Comparison of ENCODE assay signal across 17 cellular contexts in genomic region chr22:25027552-25027951, GRCh38.
DNase-seq lines count a peak whose midpoint lies in the region; ATAC-seq, FAIRE-seq and TF ChIP-seq lines count a peak whose summit lies in the region.
"Had no signal": no experiment of that assay in that cellular context is flagged by ENCODE, and none has a peak within 500 bp of the region (broad histone marks: within the 10 kb centered on the region; RNA-seq: fewer than 3 reads in every experiment).

No MANE protein-coding gene starts in this region.

- BruUV-seq in MCF 10A (replicated peaks; lab: Mats Ljungman, UMichigan): no TSS peak

- H3K4me1 ChIP-seq in cardiac muscle cell (ENCODE audit: low read depth) (peaks cover 53% of the 10 kb centered on the region), prostate gland (replicated peaks) (peaks cover 10% of the 10 kb centered on the region), pancreas (peaks cover 0 to 3% (median 0%) of the 10 kb centered on the region in 3 donors)

- intact Hi-C loops in MCF 10A (cut with micrococcal nuclease) (loop anchor here (5.0 kb wide), 1 partner anchor 35 kb away; no protein-coding TSS in a partner anchor), prostate gland (cut with DNase I) (no loop called here), pancreas (cut with DNase I) (no loop called here)

- no peaks in the 10 kb centered on the region for H3K9me3 Mint-ChIP-seq in MCF 10A (ENCODE audit: unreplicated experiment)
- no peaks in the 10 kb centered on the region for H3K9me3 Mint-ChIP-seq in nephron progenitor cell
- H3K9me3 Mint-ChIP-seq: activated naive CD8-positive, alpha-beta T cell treated with anti-CD3 and anti-CD28 coated beads, Interleukin-2, amount 10 ng/mL, durations not matched to agents 7 days and 5 days; dendritic cell treated with granulocyte-macrophage colony-stimulating factor and Interleukin-4, amounts not matched to agents 40 ng/mL and 50 ng/mL, for 4 days had no signal

- H3K27me3 ChIP-seq in cardiac muscle cell (no peaks in the 10 kb centered on the region), prostate gland (replicated peaks; ENCODE audit: insufficient read depth) (no peaks in the 10 kb centered on the region), pancreas (no peaks in the 10 kb centered on the region)
- H3K27me3 ChIP-seq: neutrophil had no signal

- H3K9me3 ChIP-seq in cardiac muscle cell (ENCODE audit: low read depth) (no peaks in the 10 kb centered on the region), prostate gland (no peaks in the 10 kb centered on the region), pancreas (no peaks in the 10 kb centered on the region)
- H3K9me3 ChIP-seq: neutrophil had no signal

- H3K27ac Mint-ChIP-seq in MCF 10A (ENCODE audit: low read depth, unreplicated experiment) (peak overlapping the region; percentile 79), nephron progenitor cell (peak overlapping the region; percentile 79)
- H3K27ac Mint-ChIP-seq: activated naive CD8-positive, alpha-beta T cell treated with anti-CD3 and anti-CD28 coated beads, Interleukin-2, amount 10 ng/mL, durations not matched to agents 7 days and 5 days; dendritic cell treated with granulocyte-macrophage colony-stimulating factor and Interleukin-4, amounts not matched to agents 40 ng/mL and 50 ng/mL, for 4 days had no signal

- DNase-seq in HPDE6-E6E7 (ENCODE audit: extremely low spot score): peak; percentile 58
- DNase-seq in MCF 10A (ENCODE audit: unreplicated experiment): peak; percentile 40
- DNase-seq in cardiac muscle cell (ENCODE audit: low read depth in 1 of 2, low spot score in 1 of 2): peak; percentile 25 to 73
- no peak for DNase-seq in nephron progenitor cell
- no peak for DNase-seq in Kasumi-1 (lab: John Stamatoyannopoulos, UW)
- DNase-seq in prostate gland (ENCODE audit: low spot score): no peak
- no peak for DNase-seq in pancreas
- DNase-seq: activated naive CD8-positive, alpha-beta T cell treated with anti-CD3 and anti-CD28 coated beads, Interleukin-2, amount 10 ng/mL, durations not matched to agents 7 days and 5 days; activated T-cell treated with anti-CD3 and anti-CD28 coated beads for 4 hours; COR-L47; NCI-H1417 had no signal

- TF ChIP-seq CTCF in MCF 10A (IDR thresholded peaks at IDR 0.05; ENCODE audit: unreplicated experiment) (no peak), cardiac muscle cell (IDR thresholded peaks at IDR 0.05; ENCODE audit: low read depth, low read length) (no peak), nephron progenitor cell (IDR thresholded peaks at IDR 0.05) (no peak), prostate gland (IDR thresholded peaks at IDR 0.05) (no peak), pancreas (IDR thresholded peaks at IDR 0.05) (no peak)

- H3K27ac ChIP-seq in cardiac muscle cell (peak overlapping the region; percentile 96), prostate gland (peak overlapping the region in 1 of 2 donors; percentile 56), pancreas (no peak overlapping the region)
- H3K27ac ChIP-seq: neutrophil had no signal

- H3K36me3 Mint-ChIP-seq in MCF 10A (ENCODE audit: insufficient read depth, unreplicated experiment) (peaks cover 67% of the 10 kb centered on the region), nephron progenitor cell (ENCODE audit: low read depth) (peaks cover 15% of the 10 kb centered on the region)
- H3K36me3 Mint-ChIP-seq: activated naive CD8-positive, alpha-beta T cell treated with anti-CD3 and anti-CD28 coated beads, Interleukin-2, amount 10 ng/mL, durations not matched to agents 7 days and 5 days had no signal

- H3K4me3 ChIP-seq in cardiac muscle cell (no peak overlapping the region), prostate gland (no peak overlapping the region), pancreas (no peak overlapping the region)

- POLR2A ChIA-PET in MCF 10A (lab: Yijun Ruan, JAX): interaction anchor here (0.5 to 2.2 kb wide), 5 partner anchors 14 to 75 kb away, joined by 3 to 8 read pairs (median 4); partner anchors contain the start of gene KIAA1671

- 30% methylated on average over 7 of the region's 7 CpGs for WGBS in prostate gland
- WGBS in pancreas, 2 donors: 85 to 88% methylated on average over 7 of the region's 7 CpGs

- H3K4me3 Mint-ChIP-seq in MCF 10A (ENCODE audit: unreplicated experiment): no peak overlapping the region
- H3K4me3 Mint-ChIP-seq in nephron progenitor cell: no peak overlapping the region
- H3K4me3 Mint-ChIP-seq: activated naive CD8-positive, alpha-beta T cell treated with anti-CD3 and anti-CD28 coated beads, Interleukin-2, amount 10 ng/mL, durations not matched to agents 7 days and 5 days; dendritic cell treated with granulocyte-macrophage colony-stimulating factor and Interleukin-4, amounts not matched to agents 40 ng/mL and 50 ng/mL, for 4 days had no signal

- CTCF ChIA-PET in MCF 10A (lab: Yijun Ruan, JAX): interaction anchor here (0.5 to 2.3 kb wide), 13 partner anchors 18 to 173 kb away, joined by 3 to 11 read pairs (median 4); partner anchors contain the start of gene KIAA1671

- H3K36me3 ChIP-seq in cardiac muscle cell (no peaks in the 10 kb centered on the region), prostate gland (no peaks in the 10 kb centered on the region), pancreas (peaks cover 0 to 4% (median 0%) of the 10 kb centered on the region in 3 donors)
- H3K36me3 ChIP-seq: neutrophil had no signal

- ATAC-seq in pancreas (no peak), GM21515 (IDR thresholded peaks at IDR 0.05; ENCODE audit: unreplicated experiment) (no peak)

- H3K4me1 Mint-ChIP-seq in MCF 10A (ENCODE audit: insufficient read depth, unreplicated experiment) (peaks cover 28% of the 10 kb centered on the region), nephron progenitor cell (peaks cover 45% of the 10 kb centered on the region)

- no peak for FAIRE-seq in pancreas (lab: Jason Lieb, UNC)
- FAIRE-seq: frontal cortex, GM18507, GM19239 had no signal

- TF ChIP-seq POLR2A in prostate gland (IDR thresholded peaks at IDR 0.05): no peak

- H3K27me3 Mint-ChIP-seq in MCF 10A (ENCODE audit: insufficient read depth, unreplicated experiment) (no peaks in the 10 kb centered on the region), nephron progenitor cell (ENCODE audit: low read depth, poor library complexity) (peaks cover 4% of the 10 kb centered on the region)
- H3K27me3 Mint-ChIP-seq: dendritic cell treated with granulocyte-macrophage colony-stimulating factor and Interleukin-4, amounts not matched to agents 40 ng/mL and 50 ng/mL, for 4 days had no signal

Comparison
In these comparisons a context has a peak if more than half of its experiments do, and no peak if none do; other contexts are left out.
1. DNase-seq: peak in HPDE6-E6E7 (single experiment), MCF 10A (single experiment) and cardiac muscle cell (2 of 2); none in nephron progenitor cell (single experiment), Kasumi-1 (0 of 2), prostate gland (single experiment) and pancreas (0 of 6).